Comparison of ENCODE assay signal across 10 cellular contexts in genomic region chr2:219553168-219553417, GRCh38. TPM values are rescaled to one million over a fixed set of nuclear protein-coding genes. Genes with fewer than 3 reads are reported as not detected.
A peak's percentile ranks its signal among the peaks of the same experiment; 100 is the strongest.
DNase-seq lines count a peak whose midpoint lies in the region; ATAC-seq and TF ChIP-seq lines count a peak whose summit lies in the region.
"Had no signal": no experiment of that assay in that cellular context is flagged by ENCODE, and none has a peak within 500 bp of the region (broad histone marks: within the 10 kb centered on the region; RNA-seq: fewer than 3 reads in every experiment).

No MANE protein-coding gene starts in this region.

- H3K79me2 ChIP-seq in osteoblast (ENCODE audit: insufficient read depth, low read length), result no peaks in the 10 kb centered on the region

- H4K20me1 ChIP-seq in osteoblast (ENCODE audit: insufficient read depth, low read length), result peaks cover 2% of the 10 kb centered on the region

- CTCF ChIA-PET in AG04450 (lab: Charles Lee), result interaction anchor here (1.6 kb wide), 2 partner anchors 12 to 151 kb away, joined by 4 to 5 read pairs; no protein-coding TSS in a partner anchor
- CTCF ChIA-PET in GM10248 (lab: Yijun Ruan, JAX), result interaction anchor here (1.1 to 7.9 kb wide), 4 partner anchors 11 to 151 kb away, joined by 3 to 63 read pairs (median 4); partner anchors contain the start of genes CHPF, STK11IP and TMEM198

- peak overlapping the region; percentile 88 for H3K4me2 ChIP-seq in osteoblast (ENCODE audit: insufficient read depth, low read length)

- H3K4me1 ChIP-seq in esophagus (ENCODE audit: control insufficient read depth in 2 of 2, insufficient read depth in 2 of 2, low read length in 1 of 2) (peaks cover 5 to 15% of the 10 kb centered on the region in 2 donors), osteoblast (ENCODE audit: insufficient read depth, low read length) (peaks cover 13% of the 10 kb centered on the region)

- no peak for DNase-seq in AG04450 (ENCODE audit: low read depth, low spot score)
- no peak for DNase-seq in MG63
- no peak for DNase-seq in osteoblast (ENCODE audit: insufficient read length, low spot score, missing footprints)
- no peak for DNase-seq in HuH-7 (ENCODE audit: low spot score)
- no peak for DNase-seq in effector CD8-positive, alpha-beta T cell (lab: John Stamatoyannopoulos, UW)
- no peak for DNase-seq in GM10248 (ENCODE audit: extremely low spot score)
- DNase-seq: DND-41 had no signal

- H2AFZ ChIP-seq in osteoblast (ENCODE audit: low read length), result no peak overlapping the region

- POLR2A ChIA-PET in AG04450 (lab: Yijun Ruan, JAX) (interaction anchor here (1.1 to 1.6 kb wide), 3 partner anchors 8 to 9 kb away, joined by 3 to 7 read pairs (median 4); partner anchors contain the start of genes CHPF and TMEM198), GM10248 (lab: Yijun Ruan, JAX) (no interaction called here)

- H3K9me3 ChIP-seq in AG04450 (ENCODE audit: control insufficient read depth, insufficient read depth, low read length), result no peaks in the 10 kb centered on the region; the same call in 1 of the 2 replicates
- no peaks in the 10 kb centered on the region for H3K9me3 ChIP-seq in MG63
- peaks cover 0 to 3% of the 10 kb centered on the region in 2 donors for H3K9me3 ChIP-seq in esophagus (ENCODE audit: control insufficient read depth in 2 of 2, insufficient read depth in 1 of 2, low read depth in 1 of 2, low read length in 1 of 2)
- H3K9me3 ChIP-seq in osteoblast (ENCODE audit: low read depth, low read length), result no peaks in the 10 kb centered on the region

- WGBS in esophagus, 2 donors, result 20 to 25% methylated on average over 7 of the region's 7 CpGs

- no peaks in the 10 kb centered on the region for H3K36me3 ChIP-seq in MG63
- H3K36me3 ChIP-seq in esophagus (ENCODE audit: control insufficient read depth in 2 of 2, insufficient read depth in 2 of 2, low read length in 1 of 2), result peaks cover 0 to 4% of the 10 kb centered on the region in 2 donors
- H3K36me3 ChIP-seq in osteoblast (ENCODE audit: insufficient read depth, low read length), result no peaks in the 10 kb centered on the region

- H3K4me3 ChIP-seq in AG04450 (ENCODE audit: low read depth, low read length) (peak overlapping the region; percentile 69), MG63 (peak overlapping the region; percentile 61), esophagus (ENCODE audit: low read depth in 1 of 2, low read length in 2 of 2) (peak overlapping the region; percentile 52 to 71), osteoblast (ENCODE audit: insufficient read depth, low read length) (peak overlapping the region; percentile 76)

- H3K27ac ChIP-seq in AG04450 (ENCODE audit: low read depth, low read length) (no peak overlapping the region), esophagus (ENCODE audit: low read depth in 2 of 2, low read length in 1 of 2) (no peak overlapping the region), osteoblast (ENCODE audit: low read depth, low read length) (no peak overlapping the region)

- peaks cover 8% of the 10 kb centered on the region for H3K27me3 ChIP-seq in AG04450 (ENCODE audit: control insufficient read depth, insufficient read depth, low read length)
- no peaks in the 10 kb centered on the region for H3K27me3 ChIP-seq in MG63
- H3K27me3 ChIP-seq in esophagus (ENCODE audit: control insufficient read depth in 1 of 2, insufficient read depth in 2 of 2, low read length in 2 of 2), result no peaks in the 10 kb centered on the region
- peaks cover 2% of the 10 kb centered on the region for H3K27me3 ChIP-seq in osteoblast (ENCODE audit: insufficient read depth, low read length)

- TF ChIP-seq CTCF in AG04450 (IDR thresholded peaks at IDR 0.05; ENCODE audit: low read depth, low read length), result no peak
- no peak for TF ChIP-seq CTCF in osteoblast (IDR thresholded peaks at IDR 0.05; ENCODE audit: extremely low read depth, low read depth, low read length)
- TF ChIP-seq CTCF in GM10248 (IDR thresholded peaks at IDR 0.05; ENCODE audit: control extremely low read depth, extremely low read depth, low read depth, missing control alignments), result no peak

- no peak for ATAC-seq in HG03521 (IDR thresholded peaks at IDR 0.05; ENCODE audit: unreplicated experiment)

RNA-seq across cellular contexts. Expression of gene TMEM198, which starts 9.3 kb away (rescaled TPM):
- polyA plus RNA-seq in AG04450 (2011; rRNA removed) (0.83 and 1.2 TPM in 2 replicates), esophagus (1 to 10 TPM; 1.6 to 1.7 TPM)
- 0.13 and 0.60 TPM in 2 replicates for polyA minus RNA-seq in AG04450 (2011; rRNA and poly(A)+ RNA removed)
- total RNA-seq in MG63 (2014; rRNA removed; shearing (Covaris generic); ENCODE audit: low replicate concordance), result 5.1 and 5.9 TPM in 2 replicates
- total RNA-seq in osteoblast, result 1.1 and 1.5 TPM in 2 replicates

RNA-seq across cellular contexts. Expression of gene CHPF, which starts 9.5 kb away (rescaled TPM):
- polyA plus RNA-seq in AG04450 (2011; rRNA removed), result 24.4 and 37.2 TPM in 2 replicates
- 11.5 and 12.1 TPM in 2 replicates for polyA minus RNA-seq in AG04450 (2011; rRNA and poly(A)+ RNA removed)
- 26.6 and 40.4 TPM in 2 replicates for total RNA-seq in MG63 (2014; rRNA removed; shearing (Covaris generic); ENCODE audit: low replicate concordance)
- polyA plus RNA-seq in esophagus, result 10 to 100 TPM; 10.1 to 20.2 TPM
- total RNA-seq in osteoblast, result 192 and 221 TPM in 2 replicates

RNA-seq across cellular contexts. Expression of gene OBSL1, which starts 18.2 kb away (rescaled TPM):
- polyA plus RNA-seq in AG04450 (2011; rRNA removed) (35.5 and 46.8 TPM in 2 replicates), esophagus (10 to 100 TPM; 19.9 to 28.6 TPM)
- polyA minus RNA-seq in AG04450 (2011; rRNA and poly(A)+ RNA removed), result 58.9 and 74.4 TPM in 2 replicates
- total RNA-seq in MG63 (2014; rRNA removed; shearing (Covaris generic); ENCODE audit: low replicate concordance), result 37.6 and 49.9 TPM in 2 replicates
- total RNA-seq in osteoblast, result 60.4 and 65.9 TPM in 2 replicates

RNA-seq across cellular contexts. Expression of gene INHA, which starts 19.0 kb away (rescaled TPM):
- polyA plus RNA-seq in AG04450 (2011; rRNA removed) (0.12 and 0.29 TPM in 2 replicates), esophagus (under 1 TPM; 0.24 to 0.71 TPM)
- 0.17 and 0.18 TPM in 2 replicates for polyA minus RNA-seq in AG04450 (2011; rRNA and poly(A)+ RNA removed)
- total RNA-seq in MG63 (2014; rRNA removed; shearing (Covaris generic); ENCODE audit: low replicate concordance), result not detected in 2 replicates
- total RNA-seq in osteoblast, result under 0.01 and 0.29 TPM in 2 replicates

RNA-seq across cellular contexts. Expression of gene ASIC4, which starts 38.8 kb away (rescaled TPM):
- polyA plus RNA-seq in AG04450 (2011; rRNA removed) (not detected in 2 replicates), esophagus (under 1 TPM; 0.01 to 0.02 TPM)
- polyA minus RNA-seq in AG04450 (2011; rRNA and poly(A)+ RNA removed), result not detected in 2 replicates
- total RNA-seq in MG63 (2014; rRNA removed; shearing (Covaris generic); ENCODE audit: low replicate concordance), result not detected in 2 replicates
- total RNA-seq in osteoblast, result under 0.01 TPM in 1 of 2 replicates, not detected in the other
- total RNA-seq: esophagus mucosa had no signal
